In the genomic region with DNA sequence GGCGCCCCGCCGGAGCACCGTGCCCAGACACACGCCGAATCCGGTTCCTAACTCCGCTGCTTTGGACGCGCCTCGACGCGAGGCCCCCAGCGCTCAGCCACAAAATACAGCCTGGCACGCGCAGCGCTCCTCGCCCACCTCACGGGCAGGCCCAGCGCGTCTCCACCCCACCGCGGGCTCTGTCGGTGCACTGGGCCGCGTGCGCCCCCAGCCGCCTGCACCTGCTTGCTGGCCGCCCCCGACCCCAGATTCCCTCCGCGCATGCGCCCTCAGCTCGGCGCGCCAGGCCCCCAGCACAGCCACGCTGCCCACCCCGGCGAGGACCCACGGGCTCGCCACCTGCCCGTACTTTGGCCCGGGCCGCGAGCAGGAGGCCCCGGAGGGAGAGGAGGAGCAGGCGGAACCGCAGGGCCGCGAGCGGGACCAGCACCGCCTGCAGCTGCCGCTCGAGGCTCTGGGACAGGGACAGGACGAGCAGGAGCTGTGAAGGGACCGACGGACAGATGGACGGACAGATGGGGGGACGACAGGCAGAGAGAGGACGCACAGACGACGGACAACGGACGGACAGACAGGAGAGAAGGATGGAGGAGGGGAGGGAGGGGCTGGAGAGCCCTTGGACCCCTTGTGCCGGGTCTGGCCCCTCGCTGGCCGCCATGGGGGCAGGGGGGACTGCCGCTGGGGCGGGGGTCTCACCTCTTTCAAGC, we compare ENCODE assay signal across 1 cellular context.
TF ChIP-seq lines count a peak whose summit lies in the region.

No MANE protein-coding gene starts in this region.

TF ChIP-seq in HCT116, 20 proteins besides CTCF, POLR2A, EP300 and RAD21 (continued from another document):
- TF ChIP-seq, protein P1, sequence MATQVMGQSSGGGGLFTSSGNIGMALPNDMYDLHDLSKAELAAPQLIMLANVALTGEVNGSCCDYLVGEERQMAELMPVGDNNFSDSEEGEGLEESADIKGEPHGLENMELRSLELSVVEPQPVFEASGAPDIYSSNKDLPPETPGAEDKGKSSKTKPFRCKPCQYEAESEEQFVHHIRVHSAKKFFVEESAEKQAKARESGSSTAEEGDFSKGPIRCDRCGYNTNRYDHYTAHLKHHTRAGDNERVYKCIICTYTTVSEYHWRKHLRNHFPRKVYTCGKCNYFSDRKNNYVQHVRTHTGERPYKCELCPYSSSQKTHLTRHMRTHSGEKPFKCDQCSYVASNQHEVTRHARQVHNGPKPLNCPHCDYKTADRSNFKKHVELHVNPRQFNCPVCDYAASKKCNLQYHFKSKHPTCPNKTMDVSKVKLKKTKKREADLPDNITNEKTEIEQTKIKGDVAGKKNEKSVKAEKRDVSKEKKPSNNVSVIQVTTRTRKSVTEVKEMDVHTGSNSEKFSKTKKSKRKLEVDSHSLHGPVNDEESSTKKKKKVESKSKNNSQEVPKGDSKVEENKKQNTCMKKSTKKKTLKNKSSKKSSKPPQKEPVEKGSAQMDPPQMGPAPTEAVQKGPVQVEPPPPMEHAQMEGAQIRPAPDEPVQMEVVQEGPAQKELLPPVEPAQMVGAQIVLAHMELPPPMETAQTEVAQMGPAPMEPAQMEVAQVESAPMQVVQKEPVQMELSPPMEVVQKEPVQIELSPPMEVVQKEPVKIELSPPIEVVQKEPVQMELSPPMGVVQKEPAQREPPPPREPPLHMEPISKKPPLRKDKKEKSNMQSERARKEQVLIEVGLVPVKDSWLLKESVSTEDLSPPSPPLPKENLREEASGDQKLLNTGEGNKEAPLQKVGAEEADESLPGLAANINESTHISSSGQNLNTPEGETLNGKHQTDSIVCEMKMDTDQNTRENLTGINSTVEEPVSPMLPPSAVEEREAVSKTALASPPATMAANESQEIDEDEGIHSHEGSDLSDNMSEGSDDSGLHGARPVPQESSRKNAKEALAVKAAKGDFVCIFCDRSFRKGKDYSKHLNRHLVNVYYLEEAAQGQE (IDR thresholded peaks at IDR 0.05; ENCODE audit: low read depth), result no peak
- TF ChIP-seq POLR2AphosphoS5 (IDR thresholded peaks at IDR 0.05; ENCODE audit: low read depth, low read length), result no peak
- no peak for TF ChIP-seq TCF7L2 (IDR thresholded peaks at IDR 0.05; ENCODE audit: borderline replicate concordance, extremely low read depth, insufficient read depth, insufficient read length)
- TF ChIP-seq FOSL1 (IDR thresholded peaks at IDR 0.05; ENCODE audit: low read depth), result no peak
- no peak for TF ChIP-seq EZH2 (IDR thresholded peaks at IDR 0.05)
- TF ChIP-seq CBX3 (IDR thresholded peaks at IDR 0.05; ENCODE audit: low read depth), result no peak
- no peak for TF ChIP-seq EGR1 (IDR thresholded peaks at IDR 0.05; ENCODE audit: low read depth)
- no peak for TF ChIP-seq SP1 (IDR thresholded peaks at IDR 0.05; ENCODE audit: low read depth)
- no peak for TF ChIP-seq ZFX (IDR thresholded peaks at IDR 0.05)
- no peak for TF ChIP-seq EZH2phosphoT487 (IDR thresholded peaks at IDR 0.05; ENCODE audit: borderline replicate concordance)
- no peak for TF ChIP-seq CEBPB (IDR thresholded peaks at IDR 0.05; ENCODE audit: low read depth)
- no peak for TF ChIP-seq SIN3A (IDR thresholded peaks at IDR 0.05; ENCODE audit: low read depth)
- TF ChIP-seq ZNF274 (IDR thresholded peaks at IDR 0.05; ENCODE audit: low read depth, low read length), result no peak
- TF ChIP-seq, protein P2, sequence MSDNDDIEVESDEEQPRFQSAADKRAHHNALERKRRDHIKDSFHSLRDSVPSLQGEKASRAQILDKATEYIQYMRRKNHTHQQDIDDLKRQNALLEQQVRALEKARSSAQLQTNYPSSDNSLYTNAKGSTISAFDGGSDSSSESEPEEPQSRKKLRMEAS (IDR thresholded peaks at IDR 0.05), result no peak
- TF ChIP-seq, protein P3, sequence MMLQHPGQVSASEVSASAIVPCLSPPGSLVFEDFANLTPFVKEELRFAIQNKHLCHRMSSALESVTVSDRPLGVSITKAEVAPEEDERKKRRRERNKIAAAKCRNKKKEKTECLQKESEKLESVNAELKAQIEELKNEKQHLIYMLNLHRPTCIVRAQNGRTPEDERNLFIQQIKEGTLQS (IDR thresholded peaks at IDR 0.05), result no peak
- TF ChIP-seq YY1 (IDR thresholded peaks at IDR 0.05; ENCODE audit: extremely low read depth, insufficient replicate concordance, low read depth, low read length), result no peak
- TF ChIP-seq JUND (IDR thresholded peaks at IDR 0.05), result no peak
